ENCODE assay signal across 34 cellular contexts in the genomic region with DNA sequence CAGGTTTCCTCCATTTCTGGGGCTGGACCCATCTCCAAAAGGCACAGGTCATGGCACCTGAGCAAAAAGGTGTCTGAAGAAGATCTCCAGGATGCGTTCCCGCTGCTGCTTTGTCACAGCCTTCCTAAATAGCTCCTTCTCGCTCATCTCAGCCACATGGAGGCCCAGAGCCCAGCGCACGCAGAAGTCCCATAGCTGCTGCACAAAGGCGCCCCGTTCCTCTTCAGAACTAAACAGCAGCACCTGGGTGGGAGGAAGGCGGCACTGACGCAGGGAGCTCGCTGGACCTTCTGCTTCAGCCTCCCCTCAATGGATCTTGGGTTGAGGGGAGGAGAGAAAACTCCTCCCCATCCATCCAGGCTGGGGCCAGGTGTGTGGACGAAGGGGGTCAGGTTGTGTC. TPM values are rescaled to one million over a fixed set of nuclear protein-coding genes. Genes with fewer than 3 reads are reported as not detected.
"Had no signal": no experiment of that assay in that cellular context is flagged by ENCODE, and none has a peak within 500 bp of the region (broad histone marks: within the 10 kb centered on the region; RNA-seq: fewer than 3 reads in every experiment).

No MANE protein-coding gene starts in this region.

- H3K9me3 ChIP-seq: Peyer's patch had no signal

- H3K27ac ChIP-seq: Peyer's patch, WERI-Rb-1 had no signal

- H3K4me1 ChIP-seq: Peyer's patch had no signal

- H3K4me3 ChIP-seq: K562, Peyer's patch had no signal

- DNase-seq: activated CD4-positive, alpha-beta memory T cell treated with anti-CD3 and anti-CD28 coated beads, Interleukin-2, amount 10 ng/mL, durations not matched to agents 7 days and 5 days; activated CD4-positive, alpha-beta T cell treated with anti-CD3 and anti-CD28 coated beads for 1 hour; activated CD4-positive, alpha-beta T cell treated with anti-CD3 and anti-CD28 coated beads for 48 hours; activated CD4-positive, CD25-positive, alpha-beta regulatory T cell; activated naive CD4-positive, alpha-beta T cell treated with anti-CD3 and anti-CD28 coated beads, Interleukin-2, amount 10 ng/mL, durations not matched to agents 7 days and 5 days; activated naive CD8-positive, alpha-beta T cell treated with anti-CD3 and anti-CD28 coated beads, Interleukin-2, amount 50 U/mL, for 24 hours; activated T-cell treated with anti-CD3 and anti-CD28 coated beads, Interleukin-2, amount 50 U/mL, for 1 hour; anterior cingulate cortex; central memory CD4-positive, alpha-beta T cell; IMR-90; NCI-H1105; NCI-H1417 treated with DMSO at 0.1 percent for 48 hours; NCI-H187 treated with DMSO at 0.1 percent for 48 hours; NCI-H2081; NCI-H2171 treated with DMSO at 0.1 percent for 48 hours; NCI-H226; NCI-H446 treated with DMSO at 0.1 percent for 48 hours; NCI-H524; NK-92 treated with Interleukin-12 subunit alpha and Interleukin-12 subunit beta, amount 100 ng/mL, for 24 hours; PC-3; Peyer's patch; RPMI8226; SIG-M5; SW 1271; T-helper 1 cell; T-helper 2 cell; T-helper 9 cell; WERI-Rb-1 had no signal

- H3K27me3 ChIP-seq: Peyer's patch had no signal

- H3K36me3 ChIP-seq: Peyer's patch, WERI-Rb-1 had no signal

RNA-seq across cellular contexts. Expression of a gene that starts 8.4 kb away (rescaled TPM):
- total RNA-seq: activated T-helper 2 cell treated with anti-CD3 and anti-CD28 coated beads, Interferon-gamma antibody, Interleukin-2, Interleukin-4, amounts not matched to agents 10 μg/mL and 5 μg/mL and 100 μg/mL, durations not matched to agents 14 hours and 24 hours and 36 hours; IMR-90; M059J; PC-3 had no signal
- polyA plus RNA-seq: IMR-90 had no signal

RNA-seq across cellular contexts. Expression of a gene that starts 8.5 kb away (rescaled TPM):
- total RNA-seq: activated CD4-positive, alpha-beta memory T cell treated with anti-CD3 and anti-CD28 coated beads, Interleukin-2, amount 10 ng/mL, durations not matched to agents 7 days and 5 days; activated CD8-positive, alpha-beta memory T cell treated with anti-CD3 and anti-CD28 coated beads for 36 hours; activated T-helper 2 cell treated with anti-CD3 and anti-CD28 coated beads, Interferon-gamma antibody, Interleukin-2, Interleukin-4, amounts not matched to agents 10 μg/mL and 5 μg/mL and 100 μg/mL, durations not matched to agents 14 hours and 24 hours and 36 hours; bronchial epithelial cell; IMR-90; K562; PC-3; Right ventricle myocardium inferior had no signal
- polyA plus RNA-seq: IMR-90, K562 had no signal

RNA-seq across cellular contexts. Expression of a gene that starts 24.1 kb away (rescaled TPM):
- total RNA-seq: activated CD4-positive, alpha-beta memory T cell treated with anti-CD3 and anti-CD28 coated beads, Interleukin-2, amount 10 ng/mL, durations not matched to agents 7 days and 5 days; activated CD8-positive, alpha-beta memory T cell treated with anti-CD3 and anti-CD28 coated beads for 36 hours; IMR-90; M059J; PC-3 had no signal

RNA-seq across cellular contexts. Expression of a gene that starts 24.2 kb away (rescaled TPM):
- total RNA-seq: IMR-90, M059J, PC-3 had no signal
- polyA plus RNA-seq: IMR-90 had no signal
